Comparison of ENCODE assay signal across 14 cellular contexts in genomic region chr12:48794870-48795269, GRCh38. TPM values are rescaled to one million over a fixed set of nuclear protein-coding genes. Genes with fewer than 3 reads are reported as not detected.
DNase-seq lines count a peak whose midpoint lies in the region; TF ChIP-seq lines count a peak whose summit lies in the region.
"Had no signal": no experiment of that assay in that cellular context is flagged by ENCODE, and none has a peak within 500 bp of the region (broad histone marks: within the 10 kb centered on the region; RNA-seq: fewer than 3 reads in every experiment).

No MANE protein-coding gene starts in this region.

- no peaks in the 10 kb centered on the region for H3K27me3 ChIP-seq in BLaER1 treated with 17β-estradiol and CSF1 and Interleukin-3, amounts not matched to agents 10 nM and 100 nM
- no peaks in the 10 kb centered on the region for H3K27me3 ChIP-seq in Karpas-422 (ENCODE audit: low read length)
- H3K27me3 ChIP-seq in mammary epithelial cell (ENCODE audit: insufficient read depth, low read length): no peaks in the 10 kb centered on the region

- dilution Hi-C loops in mammary epithelial cell (cut with HindIII; ENCODE audit: low sequenced_read_pairs): loop anchor here (5.0 kb wide), 2 partner anchors 43 to 118 kb away; no protein-coding TSS in a partner anchor

- WGBS in mammary epithelial cell (ENCODE audit: low coverage, missing lambda C conversion rate): 32% methylated on average over 3 of the region's 3 CpGs
- 58 to 59% methylated on average over 3 of the region's 3 CpGs for WGBS in lower leg skin, 2 donors

- no peaks in the 10 kb centered on the region for H3K9me3 ChIP-seq in BLaER1 treated with 17β-estradiol and CSF1 and Interleukin-3, amounts not matched to agents 10 nM and 100 nM (replicated peaks in 1 of 11)
- H3K9me3 ChIP-seq in Karpas-422 (ENCODE audit: low read length): no peaks in the 10 kb centered on the region
- no peaks in the 10 kb centered on the region for H3K9me3 ChIP-seq in mammary epithelial cell (replicated peaks; ENCODE audit: insufficient read depth, low read length)

- no peaks in the 10 kb centered on the region for H3K79me2 ChIP-seq in Karpas-422 (ENCODE audit: low read length)
- H3K79me2 ChIP-seq in mammary epithelial cell (ENCODE audit: insufficient read depth, low read length): no peaks in the 10 kb centered on the region

- H3K4me2 ChIP-seq in BLaER1 treated with 17β-estradiol and CSF1 and Interleukin-3, amounts not matched to agents 10 nM and 100 nM: peak overlapping the region; percentile 1 to 62 (median 38); a peak in 17 of 22 replicates
- H3K4me2 ChIP-seq in Karpas-422 (ENCODE audit: low read depth, low read length, poor library complexity, severe bottlenecking) (no peak overlapping the region), mammary epithelial cell (ENCODE audit: insufficient read depth, low read depth, low read length) (peak overlapping the region; percentile 53)

- no peak for TF ChIP-seq POLR2A in lower leg skin (IDR thresholded peaks at IDR 0.05)

- TF ChIP-seq CTCF in mammary epithelial cell (conservative IDR thresholded peaks at IDR 0.05 in 1 of 2, IDR thresholded peaks at IDR 0.05 in 1 of 2; ENCODE audit: extremely low read depth in 1 of 2, insufficient read depth in 1 of 2, low read depth in 1 of 2, low read length in 2 of 2) (no peak), lower leg skin (IDR thresholded peaks at IDR 0.05) (no peak)

- no peak overlapping the region for H3K27ac ChIP-seq in BLaER1 treated with 17β-estradiol and CSF1 and Interleukin-3, amounts not matched to agents 10 nM and 100 nM
- no peak overlapping the region for H3K27ac ChIP-seq in Karpas-422 (ENCODE audit: low read length)
- H3K27ac ChIP-seq in mammary epithelial cell (ENCODE audit: insufficient read depth, low read depth, low read length): no peak overlapping the region
- H3K27ac ChIP-seq: coronary artery had no signal

- H3K36me3 ChIP-seq in BLaER1 treated with 17β-estradiol and CSF1 and Interleukin-3, amounts not matched to agents 10 nM and 100 nM: no peaks in the 10 kb centered on the region
- no peaks in the 10 kb centered on the region for H3K36me3 ChIP-seq in Karpas-422 (ENCODE audit: insufficient read depth, low read length)
- no peaks in the 10 kb centered on the region for H3K36me3 ChIP-seq in mammary epithelial cell (ENCODE audit: insufficient read depth, low read length)

- H3K9ac ChIP-seq in BLaER1 treated with 17β-estradiol and CSF1 and Interleukin-3, amounts not matched to agents 10 nM and 100 nM: no peak overlapping the region
- no peak overlapping the region for H3K9ac ChIP-seq in Karpas-422 (ENCODE audit: low read length)
- H3K9ac ChIP-seq in mammary epithelial cell (ENCODE audit: insufficient read depth, low read length): no peak overlapping the region

- no peaks in the 10 kb centered on the region for H3K9me2 ChIP-seq in Karpas-422 (replicated peaks; ENCODE audit: insufficient read depth, low read length)

- no peaks in the 10 kb centered on the region for H4K20me1 ChIP-seq in BLaER1 treated with 17β-estradiol and CSF1 and Interleukin-3, amounts not matched to agents 10 nM and 100 nM
- H4K20me1 ChIP-seq in Karpas-422 (ENCODE audit: insufficient read depth, low read depth, low read length) (no peaks in the 10 kb centered on the region), mammary epithelial cell (ENCODE audit: insufficient read depth, low read length) (no peaks in the 10 kb centered on the region)

- in situ Hi-C loops in mammary epithelial cell (cut with MboI; ENCODE audit: low sequenced_read_pairs in 2 of 2): loop anchor here (5.0 kb wide), 1 partner anchor 43 kb away; no protein-coding TSS in a partner anchor

- DNase-seq in Karpas-422 (peak; percentile 55), mammary epithelial cell (peak; percentile 82), kidney glomerular epithelial cell (lab: John Stamatoyannopoulos, UW) (peak; percentile 22), DMS153 (lab: John Stamatoyannopoulos, UW) (no peak), DMS53 treated with DMSO at 0.1 percent for 48 hours (lab: John Stamatoyannopoulos, UW; ENCODE audit: unreplicated experiment) (no peak), lower leg skin (ENCODE audit: low spot score in 2 of 2) (no peak), NCI-H1105 treated with DMSO at 0.1 percent for 48 hours (lab: John Stamatoyannopoulos, UW) (no peak)
- DNase-seq: activated B cell treated with CpG ODN at 0.5 μM for 24 hours, DND-41, left ventricle myocardium superior, NCI-H1436 treated with DMSO at 0.1 percent for 48 hours, NCI-H82 had no signal

- H3K4me3 ChIP-seq in BLaER1 treated with 17β-estradiol and CSF1 and Interleukin-3, amounts not matched to agents 10 nM and 100 nM: no peak overlapping the region
- no peak overlapping the region for H3K4me3 ChIP-seq in Karpas-422 (ENCODE audit: low read length)
- no peak overlapping the region for H3K4me3 ChIP-seq in mammary epithelial cell (replicated peaks in 1 of 3; ENCODE audit: insufficient read depth in 1 of 3, low read depth in 2 of 3, low read length in 3 of 3)
- no peak overlapping the region for H3K4me3 ChIP-seq in lower leg skin (ENCODE audit: low read depth, poor library complexity, severe bottlenecking)
- H3K4me3 ChIP-seq: coronary artery had no signal

- H2AFZ ChIP-seq in Karpas-422 (ENCODE audit: low read length): 0 out of 2 replicates have a peak overlapping the region, but pooled peaks have one; percentile 58
- peak overlapping the region; percentile 82 for H2AFZ ChIP-seq in mammary epithelial cell (ENCODE audit: low read depth, low read length)

- no TSS peak for BruUV-seq in mammary epithelial cell (replicated peaks; lab: Mats Ljungman, UMichigan)

- CTCF ChIA-PET in mammary epithelial cell (lab: Charles Lee; ENCODE audit: low non-redundant PET): interaction anchor here (0.7 to 1.4 kb wide), 3 partner anchors 38 to 176 kb away, joined by 5 to 35 read pairs (median 10); no protein-coding TSS in a partner anchor

- intact Hi-C loops in mammary epithelial cell (cut with micrococcal nuclease): loop anchor here (1.0 to 2.0 kb wide), 3 partner anchors 42 to 253 kb away; partner anchors contain the start of gene KANSL2
- intact Hi-C loops in lower leg skin (cut with DNase I; ENCODE audit: low total_unique reads): no loop called here

- H3K4me1 ChIP-seq in BLaER1 treated with 17β-estradiol and CSF1 and Interleukin-3, amounts not matched to agents 10 nM and 100 nM: peaks cover 14 to 42% (median 36%) of the 10 kb centered on the region in 10 experiments
- H3K4me1 ChIP-seq in Karpas-422 (ENCODE audit: low read length) (peaks cover 6% of the 10 kb centered on the region; the same call in 1 of the 2 replicates), mammary epithelial cell (ENCODE audit: insufficient read depth, low read length) (peaks cover 11% of the 10 kb centered on the region)

RNA-seq across cellular contexts. Expression of gene ADCY6, which starts 6.0 kb away (rescaled TPM):
- total RNA-seq in Karpas-422 (2014; rRNA removed; shearing (Covaris generic); ENCODE audit: low replicate concordance): not detected in 2 replicates
- total RNA-seq in mammary epithelial cell (10 to 100 TPM; 30.5 to 42.2 TPM), lower leg skin (10 to 100 TPM; 17.2 to 22.8 (median 20.2) TPM)
- 12.9 TPM for polyA plus RNA-seq in mammary epithelial cell
- polyA minus RNA-seq in mammary epithelial cell: 33.6 TPM

RNA-seq across cellular contexts. Expression of gene CACNB3, which starts 23.4 kb away (rescaled TPM):
- total RNA-seq in Karpas-422 (2014; rRNA removed; shearing (Covaris generic); ENCODE audit: low replicate concordance): 3.1 and 6.7 TPM in 2 replicates
- total RNA-seq in mammary epithelial cell (10 to 100 TPM in 1 of 2 donors, 1 to 10 TPM in 1; 8.7 to 31.1 TPM), lower leg skin (10 to 100 TPM in 1 of 4 donors, 1 to 10 TPM in 3; 8.4 to 15.3 (median 9.5) TPM)
- 16.7 TPM for polyA plus RNA-seq in mammary epithelial cell
- 11.6 TPM for polyA minus RNA-seq in mammary epithelial cell

RNA-seq across cellular contexts. Expression of gene DDX23, which starts 57.1 kb away (rescaled TPM):
- total RNA-seq in Karpas-422 (2014; rRNA removed; shearing (Covaris generic); ENCODE audit: low replicate concordance): 37.0 and 68.0 TPM in 2 replicates
- total RNA-seq in mammary epithelial cell (10 to 100 TPM; 28.2 to 71.9 TPM), lower leg skin (10 to 100 TPM; 56.5 to 74.3 (median 66.9) TPM)
- polyA plus RNA-seq in mammary epithelial cell: 53.4 TPM
- 137 TPM for polyA minus RNA-seq in mammary epithelial cell

Comparison
In these comparisons a context has a peak if more than half of its experiments do, and no peak if none do; other contexts are left out.
1. DNase-seq: peak in Karpas-422 (single experiment), mammary epithelial cell (single experiment) and kidney glomerular epithelial cell (single experiment); none in DMS153 (single experiment), DMS53 treated with DMSO at 0.1 percent for 48 hours (single experiment), lower leg skin (0 of 2) and NCI-H1105 treated with DMSO at 0.1 percent for 48 hours (single experiment).
2. RNA of gene ADCY6, which starts 6.0 kb away (total RNA-seq): 30.5 to 42.2 TPM in mammary epithelial cell and 17.2 to 22.8 TPM in lower leg skin; not detected in Karpas-422; every median in the first group is over 10 times any median in the second.